ENCODE assay signal across 8 cellular contexts in genomic region chr15:99732711-99733267, GRCh38. TPM values are rescaled to one million over a fixed set of nuclear protein-coding genes. Genes with fewer than 3 reads are reported as not detected.
DNase-seq lines count a peak whose midpoint lies in the region; ATAC-seq and FAIRE-seq lines count a peak whose summit lies in the region.

No MANE protein-coding gene starts in this region.

- FAIRE-seq in urothelium cell line (lab: Jason Lieb, UNC), result no peak

- no CpG with 5 or more reads among the region's 49 CpGs for WGBS in iPS DF 6.9 (ENCODE audit: insufficient coverage, insufficient read length)

- peak overlapping the region; percentile 97 for H3K4me2 ChIP-seq in skeletal muscle satellite cell (ENCODE audit: low read length)

- H3K36me3 ChIP-seq in iPS DF 6.9 (ENCODE audit: control insufficient read depth, insufficient read depth, low read length) (0 out of 2 replicates have a peak, but pooled peaks cover 2% of the 10 kb centered on the region), skeletal muscle satellite cell (ENCODE audit: insufficient read depth, low read length) (peaks cover 10% of the 10 kb centered on the region)

- no peak overlapping the region for H3K27ac ChIP-seq in iPS DF 6.9 (ENCODE audit: low read length)

- H3K9ac ChIP-seq in skeletal muscle satellite cell (ENCODE audit: low read depth, low read length), result peak overlapping the region; percentile 88

- H3K27me3 ChIP-seq in iPS DF 6.9 (ENCODE audit: control insufficient read depth, insufficient read depth, low read length) (peaks cover 2% of the 10 kb centered on the region; the same call in 1 of the 2 replicates), skeletal muscle satellite cell (ENCODE audit: control insufficient read depth, insufficient read depth, low read length) (no peaks in the 10 kb centered on the region)

- peak; percentile 29 for DNase-seq in CMK (ENCODE audit: low read depth)
- peak; percentile 7 for DNase-seq in activated T-helper 9 cell treated with anti-CD3 and anti-CD28 coated beads, Interleukin-2, amount 50 U/mL, for 16 hours (ENCODE audit: low read depth)
- no peak for DNase-seq in iPS DF 6.9 (ENCODE audit: low read depth, low spot score)
- DNase-seq in NAMALWA (ENCODE audit: low spot score), result no peak
- no peak for DNase-seq in urothelium cell line (ENCODE audit: low spot score)

- H3K4me1 ChIP-seq in iPS DF 6.9 (ENCODE audit: control insufficient read depth, insufficient read depth, low read length), result no peaks in the 10 kb centered on the region
- H3K4me1 ChIP-seq in skeletal muscle satellite cell (ENCODE audit: control insufficient read depth, insufficient read depth, low read length), result peaks cover 23% of the 10 kb centered on the region

- ATAC-seq in GM19438 (IDR thresholded peaks at IDR 0.05; ENCODE audit: low read depth, unreplicated experiment), result peak; percentile 37
- peak; percentile 8 for ATAC-seq in HG03457 (IDR thresholded peaks at IDR 0.05; ENCODE audit: unreplicated experiment)

- H3K9me3 ChIP-seq in iPS DF 6.9 (ENCODE audit: control insufficient read depth, insufficient read depth, low read length) (no peaks in the 10 kb centered on the region), skeletal muscle satellite cell (replicated peaks; ENCODE audit: low read length) (no peaks in the 10 kb centered on the region)

- H3K4me3 ChIP-seq in iPS DF 6.9 (ENCODE audit: low read length) (peak overlapping the region; percentile 98), skeletal muscle satellite cell (ENCODE audit: low read length) (peak overlapping the region; percentile 93)

RNA-seq across cellular contexts. Expression of gene LYSMD4, which starts 0.4 kb away (rescaled TPM):
- total RNA-seq in skeletal muscle satellite cell (2012; rRNA removed), result 5.6 and 8.5 TPM in 2 replicates

Comparison
In these comparisons a context has a peak if more than half of its experiments do, and no peak if none do; other contexts are left out.
1. DNase-seq: peak in CMK (single experiment) and activated T-helper 9 cell treated with anti-CD3 and anti-CD28 coated beads, Interleukin-2, amount 50 U/mL, for 16 hours (single experiment); none in iPS DF 6.9 (single experiment), NAMALWA (single experiment) and urothelium cell line (single experiment).